ENCODE assay signal across 21 cellular contexts in the genomic region with DNA sequence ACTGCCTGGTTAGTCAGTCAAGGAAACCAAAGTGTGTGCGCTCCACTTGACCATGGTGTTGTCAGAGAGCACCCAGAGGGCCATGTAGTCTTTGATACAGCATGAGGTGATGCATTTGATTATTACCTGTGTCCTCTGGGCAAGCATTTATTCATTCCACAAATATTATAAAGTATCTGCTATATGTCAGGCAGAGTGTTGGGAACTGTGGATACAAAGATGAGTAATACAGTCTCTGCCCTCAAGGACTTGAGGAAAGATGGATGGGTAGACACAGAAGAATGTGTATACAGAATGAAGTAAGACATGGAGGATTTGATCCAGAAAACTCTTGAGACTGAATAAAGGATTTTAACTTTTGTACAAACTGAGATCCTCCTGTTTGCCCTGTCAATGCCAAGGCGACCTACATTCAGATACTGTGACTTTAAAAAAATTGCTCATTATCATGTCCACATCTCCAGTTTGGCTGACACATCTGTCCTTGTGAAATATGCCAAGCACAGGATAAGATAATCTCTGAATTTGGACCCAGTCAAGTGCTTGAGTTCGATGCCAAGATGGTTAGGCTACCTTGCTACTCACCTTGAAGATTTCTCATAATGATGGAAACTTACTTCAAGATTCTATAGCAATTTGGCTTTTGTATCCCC. TPM values are rescaled to one million over a fixed set of nuclear protein-coding genes. Genes with fewer than 3 reads are reported as not detected.
DNase-seq lines count a peak whose midpoint lies in the region; ATAC-seq, FAIRE-seq and TF ChIP-seq lines count a peak whose summit lies in the region.
"Had no signal": no experiment of that assay in that cellular context is flagged by ENCODE, and none has a peak within 500 bp of the region (broad histone marks: within the 10 kb centered on the region; RNA-seq: fewer than 3 reads in every experiment).

No MANE protein-coding gene starts in this region.

- H3K9ac ChIP-seq in IMR-90 (ENCODE audit: low read depth, low read length): no peak overlapping the region
- H3K9ac ChIP-seq: KMS-11 had no signal

- H2AFZ ChIP-seq in IMR-90 (replicated peaks; ENCODE audit: low read length, poor library complexity): no peak overlapping the region

- no peak overlapping the region for H3K27ac Mint-ChIP-seq in CD4-positive, alpha-beta T cell
- H3K27ac Mint-ChIP-seq: H9 had no signal

- no CpG with 5 or more reads among the region's 3 CpGs for WGBS in IMR-90 (ENCODE audit: extremely low coverage in 2 of 2, insufficient read length in 1 of 2), 2 experiments

- no peaks in the 10 kb centered on the region for H3K9me3 Mint-ChIP-seq in CD4-positive, alpha-beta T cell

- H3K4me3 Mint-ChIP-seq in CD4-positive, alpha-beta T cell: no peak overlapping the region
- H3K4me3 Mint-ChIP-seq: H9 had no signal

- H3K27me3 ChIP-seq in IMR-90 (ENCODE audit: control insufficient read depth, insufficient read depth, low read length): no peaks in the 10 kb centered on the region
- H3K27me3 ChIP-seq in bronchial epithelial cell (ENCODE audit: control insufficient read depth, insufficient read depth, low read length): no peaks in the 10 kb centered on the region
- H3K27me3 ChIP-seq in CD4-positive, alpha-beta T cell (ENCODE audit: control insufficient read depth, insufficient read depth, low read length): no peaks in the 10 kb centered on the region
- H3K27me3 ChIP-seq: BE2C had no signal

- H4K8ac ChIP-seq in IMR-90 (ENCODE audit: low read depth in 2 of 2, low read length in 2 of 2): no peak overlapping the region

- H4K20me1 ChIP-seq in IMR-90 (ENCODE audit: insufficient read depth, low read length): no peaks in the 10 kb centered on the region

- peak; percentile 8 for DNase-seq in EL
- DNase-seq in IMR-90: peak; percentile 31
- DNase-seq in bronchial epithelial cell (ENCODE audit: low read depth): peak; percentile 77
- peak; percentile 24 for DNase-seq in kidney tubule cell (ENCODE audit: low spot score)
- no peak for DNase-seq in CD4-positive, alpha-beta T cell
- DNase-seq in DMS53 treated with DMSO at 0.1 percent for 48 hours (lab: John Stamatoyannopoulos, UW; ENCODE audit: unreplicated experiment): no peak
- DNase-seq in foreskin melanocyte: no peak
- DNase-seq in HuH-7 (ENCODE audit: low spot score): no peak
- DNase-seq: BE2C, COR-L47, DMS79 treated with DMSO at 0.1 percent for 48 hours, H9, NCI-H1105 treated with DMSO at 0.1 percent for 48 hours, NCI-H2029 treated with DMSO at 0.1 percent for 48 hours, NCI-H526 had no signal

- POLR2A ChIA-PET in IMR-90 (lab: Charles Lee; ENCODE audit: unreplicated experiment): no interaction called here
- POLR2A ChIA-PET in CD4-positive, alpha-beta T cell (lab: Charles Lee): no interaction called here

- H3K18ac ChIP-seq in IMR-90 (ENCODE audit: low read depth, low read length): no peak overlapping the region

- H3K4me2 ChIP-seq in IMR-90 (ENCODE audit: low read depth, low read length): no peak overlapping the region
- H3K4me2 ChIP-seq: A549, KMS-11 had no signal

- H3K27me3 Mint-ChIP-seq in CD4-positive, alpha-beta T cell: no peaks in the 10 kb centered on the region

- H2BK15ac ChIP-seq in IMR-90 (ENCODE audit: low read depth, low read length): no peak overlapping the region; the same call in 2 of the 3 replicates

- in situ Hi-C loops in IMR-90 (cut with MboI; ENCODE audit: low sequenced_read_pairs): loop anchor here (10.0 kb wide), 1 partner anchor 539 kb away; no protein-coding TSS in a partner anchor

- no peaks in the 10 kb centered on the region for H3K36me3 ChIP-seq in IMR-90 (ENCODE audit: control insufficient read depth, insufficient read depth, low read length)
- H3K36me3 ChIP-seq in bronchial epithelial cell (ENCODE audit: control insufficient read depth, insufficient read depth, low read length): no peaks in the 10 kb centered on the region
- H3K36me3 ChIP-seq: BE2C had no signal

- H3K4me3 ChIP-seq in IMR-90 (ENCODE audit: insufficient read depth, low read depth, low read length) (no peak overlapping the region), bronchial epithelial cell (ENCODE audit: low read depth, low read length) (no peak overlapping the region)
- H3K4me3 ChIP-seq: A549 had no signal

- intact Hi-C loops in IMR-90 (cut with micrococcal nuclease): no loop called here
- intact Hi-C loops in CD4-positive, alpha-beta T cell (cut with DNase I, micrococcal nuclease): no loop called here

- TF ChIP-seq CTCF in IMR-90 (conservative IDR thresholded peaks at IDR 0.05; ENCODE audit: low read depth, low read length) (no peak), bronchial epithelial cell (IDR thresholded peaks at IDR 0.05; ENCODE audit: insufficient read depth, low read length, severe bottlenecking) (no peak)
- no peak for TF ChIP-seq CTCF in CD4-positive, alpha-beta T cell (IDR thresholded peaks at IDR 0.05)

- no peak overlapping the region for H2BK120ac ChIP-seq in IMR-90 (ENCODE audit: low read depth, low read length)

- H4K91ac ChIP-seq in IMR-90 (ENCODE audit: insufficient read depth, low read depth, low read length): no peak overlapping the region

- no peak overlapping the region for H2BK20ac ChIP-seq in IMR-90 (ENCODE audit: low read depth, low read length)

- no peaks in the 10 kb centered on the region for H3K4me1 ChIP-seq in IMR-90 (ENCODE audit: control insufficient read depth, insufficient read depth, low read length)
- H3K4me1 ChIP-seq: A549, BE2C had no signal

- H3K9me3 ChIP-seq in IMR-90 (ENCODE audit: control insufficient read depth, insufficient read depth, low read length): no peaks in the 10 kb centered on the region
- no peaks in the 10 kb centered on the region for H3K9me3 ChIP-seq in CD4-positive, alpha-beta T cell (ENCODE audit: control insufficient read depth, low read length)
- H3K9me3 ChIP-seq: A549, BE2C had no signal

- H3K79me1 ChIP-seq in IMR-90 (ENCODE audit: low read depth in 1 of 2, low read length in 2 of 2): no peaks in the 10 kb centered on the region

- H4K5ac ChIP-seq in IMR-90 (ENCODE audit: low read depth, low read length): no peak overlapping the region

- no peak overlapping the region for H3K27ac ChIP-seq in IMR-90 (ENCODE audit: insufficient read depth, low read length)
- H3K27ac ChIP-seq in CD4-positive, alpha-beta T cell (ENCODE audit: low read depth, low read length): no peak overlapping the region
- H3K27ac ChIP-seq: A549, KMS-11 had no signal

- dilution Hi-C loops in IMR-90 (cut with HindIII; ENCODE audit: low sequenced_read_pairs, unreplicated experiment): no loop called here

- no peak for TF ChIP-seq RAD21 in IMR-90 (IDR thresholded peaks at IDR 0.05; ENCODE audit: low read length)

- H2BK5ac ChIP-seq in IMR-90 (ENCODE audit: low read depth, low read length, poor library complexity, severe bottlenecking): no peak overlapping the region

- H2AK9ac ChIP-seq in IMR-90 (replicated peaks; ENCODE audit: low read depth, low read length, poor library complexity): no peak overlapping the region

- H3K9me1 ChIP-seq in IMR-90 (ENCODE audit: insufficient read depth, low read length): no peaks in the 10 kb centered on the region

- peak; percentile 60; the same call in 1 of the 2 replicates for ATAC-seq in IMR-90 (ENCODE audit: low read depth)
- ATAC-seq in CD4-positive, alpha-beta T cell (ENCODE audit: poor library complexity): no peak
- ATAC-seq: HepG2 had no signal

- H3K36me3 Mint-ChIP-seq in CD4-positive, alpha-beta T cell (ENCODE audit: low read depth): peaks cover 32% of the 10 kb centered on the region

- H3K23ac ChIP-seq in IMR-90 (ENCODE audit: low read depth, low read length): no peak overlapping the region

- BruUV-seq in IMR-90 (replicated peaks; lab: Mats Ljungman, UMichigan): no TSS peak

- FAIRE-seq in bronchial epithelial cell (lab: Jason Lieb, UNC): no peak
- FAIRE-seq: A549, G401.6, GM19239, HepG2, RCC 7860 had no signal

- TF ChIP-seq POLR2A in IMR-90 (IDR thresholded peaks at IDR 0.05; ENCODE audit: low read depth, low read length): no peak

- no peak overlapping the region for H3K56ac ChIP-seq in IMR-90 (ENCODE audit: extremely low read depth, insufficient read depth, low read length)

- no peak overlapping the region for H3K4ac ChIP-seq in IMR-90 (ENCODE audit: low read depth, low read length)

- no peaks in the 10 kb centered on the region for H3K4me1 Mint-ChIP-seq in CD4-positive, alpha-beta T cell (ENCODE audit: low read depth)
- H3K4me1 Mint-ChIP-seq: H9 had no signal

- no peak overlapping the region for H3K14ac ChIP-seq in IMR-90 (replicated peaks; ENCODE audit: low read depth, low read length)

- H2AK5ac ChIP-seq in IMR-90 (ENCODE audit: low read depth, low read length): no peak overlapping the region

- CTCF ChIA-PET in IMR-90 (lab: Yijun Ruan, JAX): interaction anchor here (0.6 to 0.7 kb wide), 2 partner anchors 20 to 163 kb away, joined by 3 to 8 read pairs; no protein-coding TSS in a partner anchor
- CTCF ChIA-PET in CD4-positive, alpha-beta T cell (lab: Charles Lee): no interaction called here

TF ChIP-seq in IMR-90, 13 proteins besides CTCF, POLR2A, EP300 and RAD21 (continues in another document):
- no peak for TF ChIP-seq CHD1 (IDR thresholded peaks at IDR 0.05; ENCODE audit: low read depth, low read length)
- no peak for TF ChIP-seq RFX5 (IDR thresholded peaks at IDR 0.05; ENCODE audit: low read depth, low read length)
- no peak for TF ChIP-seq MAFK (IDR thresholded peaks at IDR 0.05; ENCODE audit: low read depth, low read length)
- no peak for TF ChIP-seq RCOR1 (IDR thresholded peaks at IDR 0.05; ENCODE audit: insufficient replicate concordance, low read length)
- TF ChIP-seq FOS (IDR thresholded peaks at IDR 0.05; ENCODE audit: low read depth, low read length): no peak
- TF ChIP-seq SMC3 (IDR thresholded peaks at IDR 0.05; ENCODE audit: low read depth, low read length): no peak
- no peak for TF ChIP-seq MAZ (IDR thresholded peaks at IDR 0.05; ENCODE audit: borderline replicate concordance, low read depth, low read length)
- TF ChIP-seq ELK1 (IDR thresholded peaks at IDR 0.05; ENCODE audit: borderline replicate concordance, low read depth, low read length): no peak
- TF ChIP-seq NFE2L2 (IDR thresholded peaks at IDR 0.05; ENCODE audit: low read depth, low read length): no peak
- no peak for TF ChIP-seq CEBPB (IDR thresholded peaks at IDR 0.05; ENCODE audit: low read depth, low read length)

RNA-seq across cellular contexts. Expression of gene ACYP2, which starts 50.8 kb away (rescaled TPM):
- total RNA-seq in IMR-90 (2012; rRNA removed): 3.9 and 5.8 TPM in 2 replicates
- polyA plus RNA-seq in IMR-90 (2012; rRNA removed): 5.9 and 7.4 TPM in 2 replicates
- polyA plus RNA-seq in IMR-90 (2012; cell fraction: cytosol; rRNA removed): 3.6 and 5.3 TPM in 2 replicates
- polyA plus RNA-seq in IMR-90 (2012; cell fraction: nucleus; rRNA removed; ENCODE audit: low replicate concordance): 1.6 and 3.7 TPM in 2 replicates
- 9.0 and 25.9 TPM in 2 replicates for total RNA-seq in bronchial epithelial cell
- total RNA-seq in CD4-positive, alpha-beta T cell: 10 to 100 TPM in 1 of 2 experiments, 1 to 10 TPM in 1; 9.3 to 10.9 TPM

Comparison
In these comparisons a context has a peak if more than half of its experiments do, and no peak if none do; other contexts are left out.
1. DNase-seq: peak in EL (single experiment), IMR-90 (single experiment), bronchial epithelial cell (single experiment) and kidney tubule cell (single experiment); none in CD4-positive, alpha-beta T cell (0 of 10), DMS53 treated with DMSO at 0.1 percent for 48 hours (single experiment), foreskin melanocyte (single experiment) and HuH-7 (single experiment).